ENCODE assay signal across 11 cellular contexts in genomic region chr1:3352952-3353331, GRCh38.
DNase-seq lines count a peak whose midpoint lies in the region; ATAC-seq and TF ChIP-seq lines count a peak whose summit lies in the region.
"Had no signal": no experiment of that assay in that cellular context is flagged by ENCODE, and none has a peak within 500 bp of the region (broad histone marks: within the 10 kb centered on the region; RNA-seq: fewer than 3 reads in every experiment).

No MANE protein-coding gene starts in this region.

- no peak for TF ChIP-seq POLR2A in gastroesophageal sphincter (IDR thresholded peaks at IDR 0.05)

- TF ChIP-seq RAD21 in neural cell (conservative IDR thresholded peaks at IDR 0.05): no peak

- peak; percentile 43 for ATAC-seq in gastroesophageal sphincter
- no peak for ATAC-seq in HG03378 (IDR thresholded peaks at IDR 0.05; ENCODE audit: unreplicated experiment)
- no peak for ATAC-seq in HG02759 (IDR thresholded peaks at IDR 0.05; ENCODE audit: unreplicated experiment)
- ATAC-seq: SK-N-SH treated with all-trans-retinoic acid at 6 μM for 48 hours had no signal

- H3K4me2 ChIP-seq in neural cell (ENCODE audit: low read length): no peak overlapping the region

- H3K4me3 ChIP-seq in gastroesophageal sphincter: peak overlapping the region in 1 of 2 donors; percentile 3
- no peak overlapping the region for H3K4me3 ChIP-seq in neural cell (ENCODE audit: low read length)

- peaks cover 3% of the 10 kb centered on the region for H3K79me2 ChIP-seq in neural cell (replicated peaks; ENCODE audit: insufficient read depth, low read length)

- H3K36me3 ChIP-seq in gastroesophageal sphincter: no peaks in the 10 kb centered on the region
- H3K36me3 ChIP-seq in neural cell (ENCODE audit: insufficient read depth, low read length): no peaks in the 10 kb centered on the region

- H3K9me3 ChIP-seq in gastroesophageal sphincter: no peaks in the 10 kb centered on the region
- H3K9me3 ChIP-seq in neural cell (ENCODE audit: low read length): no peaks in the 10 kb centered on the region

- WGBS in gastroesophageal sphincter (ENCODE audit: low coverage in 1 of 2), 2 donors: 0% methylated on average over 7 of the region's 13 CpGs; no CpG with 5 or more reads in 1 of the 2 donors

- H2AFZ ChIP-seq in neural cell (ENCODE audit: low read depth, low read length): peak overlapping the region; percentile 49

- DNase-seq in DMS 273 (lab: John Stamatoyannopoulos, UW; ENCODE audit: unreplicated experiment): peak; percentile 26
- no peak for DNase-seq in DMS 273 treated with DMSO at 0.1 percent for 48 hours (lab: John Stamatoyannopoulos, UW)
- no peak for DNase-seq in OCI-M2 (lab: John Stamatoyannopoulos, UW; ENCODE audit: unreplicated experiment)
- DNase-seq in HPDE6-E6E7 (ENCODE audit: extremely low spot score): no peak
- DNase-seq: GF-D8 had no signal

- peak overlapping the region; percentile 59 for H3K9ac ChIP-seq in neural cell (ENCODE audit: low read length)

- H3K27me3 ChIP-seq in gastroesophageal sphincter: peaks cover 15% of the 10 kb centered on the region
- no peaks in the 10 kb centered on the region for H3K27me3 ChIP-seq in neural cell (ENCODE audit: insufficient read depth, low read depth, low read length)

- TF ChIP-seq EP300 in gastroesophageal sphincter (IDR thresholded peaks at IDR 0.05): no peak
- TF ChIP-seq EP300 in neural cell (conservative IDR thresholded peaks at IDR 0.05; ENCODE audit: poor library complexity, severe bottlenecking): no peak

- no peaks in the 10 kb centered on the region for H3K9me2 ChIP-seq in neural cell (ENCODE audit: insufficient read depth, low read length)

- H3F3A ChIP-seq in neural cell (ENCODE audit: insufficient read depth, low read length, poor library complexity, severe bottlenecking): peaks cover 8% of the 10 kb centered on the region

- H3K27ac ChIP-seq in gastroesophageal sphincter (peak overlapping the region; percentile 81 to 98 (median 94)), neural cell (ENCODE audit: low read length) (peak overlapping the region; percentile 58)
- H3K27ac ChIP-seq: 22Rv1 had no signal

- no peak for TF ChIP-seq CTCF in gastroesophageal sphincter (IDR thresholded peaks at IDR 0.05)
- TF ChIP-seq CTCF in neural cell (IDR thresholded peaks at IDR 0.05; ENCODE audit: poor library complexity, severe bottlenecking): no peak

- no peaks in the 10 kb centered on the region for H4K20me1 ChIP-seq in neural cell (ENCODE audit: insufficient read depth)

- peaks cover 0 to 78% (median 25%) of the 10 kb centered on the region in 3 donors for H3K4me1 ChIP-seq in gastroesophageal sphincter

TF ChIP-seq in neural cell, 6 proteins besides CTCF, POLR2A, EP300 and RAD21:
- TF ChIP-seq TAF1 (IDR thresholded peaks at IDR 0.05; ENCODE audit: low read depth) (no peak), REST (IDR thresholded peaks at IDR 0.05; ENCODE audit: borderline replicate concordance) (no peak)
